9 cellular contexts compared by ENCODE assay signal in the genomic region with DNA sequence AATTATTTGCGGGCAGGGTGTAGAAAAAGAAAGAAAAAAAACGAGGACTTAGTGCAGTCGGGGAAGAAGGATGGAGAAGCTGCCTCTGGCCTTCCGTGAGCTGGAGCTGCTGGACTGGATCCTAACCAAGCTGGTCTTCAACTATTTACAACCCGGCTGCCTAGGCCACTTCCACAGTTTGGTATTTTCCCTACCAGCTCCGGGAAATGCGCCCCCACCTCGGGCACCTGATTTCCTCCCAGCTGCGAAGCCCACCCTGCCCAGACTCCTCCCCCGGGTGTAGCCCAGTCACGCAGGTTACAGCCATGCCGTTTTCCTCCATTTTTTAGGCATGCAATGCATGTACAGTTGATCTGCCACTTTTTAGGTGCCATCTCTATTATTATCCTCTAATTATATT. TPM values are rescaled to one million over a fixed set of nuclear protein-coding genes. Genes with fewer than 3 reads are reported as not detected.
DNase-seq lines count a peak whose midpoint lies in the region; ATAC-seq, FAIRE-seq and TF ChIP-seq lines count a peak whose summit lies in the region.
"Had no signal": no experiment of that assay in that cellular context is flagged by ENCODE, and none has a peak within 500 bp of the region (broad histone marks: within the 10 kb centered on the region; RNA-seq: fewer than 3 reads in every experiment).

No MANE protein-coding gene starts in this region.

- no peak overlapping the region for H3K9ac ChIP-seq in astrocyte (ENCODE audit: low read length)

- H3K4me3 Mint-ChIP-seq in Caco-2 (ENCODE audit: unreplicated experiment) (peak overlapping the region; percentile 59), astrocyte (ENCODE audit: unreplicated experiment) (peak overlapping the region; percentile 16), nephron progenitor cell (peak overlapping the region; percentile 71)

- H3K36me3 Mint-ChIP-seq in Caco-2 (ENCODE audit: insufficient read depth, unreplicated experiment) = no peaks in the 10 kb centered on the region
- H3K36me3 Mint-ChIP-seq in astrocyte (ENCODE audit: low read depth, unreplicated experiment) = no peaks in the 10 kb centered on the region
- no peaks in the 10 kb centered on the region for H3K36me3 Mint-ChIP-seq in nephron progenitor cell (ENCODE audit: low read depth)

- no peaks in the 10 kb centered on the region for H3K27me3 Mint-ChIP-seq in Caco-2 (ENCODE audit: insufficient read depth, unreplicated experiment)
- H3K27me3 Mint-ChIP-seq in astrocyte (ENCODE audit: low read depth, unreplicated experiment) = no peaks in the 10 kb centered on the region
- peaks cover 3% of the 10 kb centered on the region for H3K27me3 Mint-ChIP-seq in nephron progenitor cell (ENCODE audit: low read depth, poor library complexity)

- H3K4me1 Mint-ChIP-seq in Caco-2 (ENCODE audit: low read depth, unreplicated experiment) (no peaks in the 10 kb centered on the region), astrocyte (ENCODE audit: low read depth, unreplicated experiment) (no peaks in the 10 kb centered on the region), nephron progenitor cell (peaks cover 9% of the 10 kb centered on the region)

- CTCF ChIA-PET in Caco-2 (lab: Charles Lee) = no interaction called here

- ATAC-seq in GM21381 (IDR thresholded peaks at IDR 0.05; ENCODE audit: unreplicated experiment) = no peak

- no peaks in the 10 kb centered on the region for H4K20me1 ChIP-seq in astrocyte (ENCODE audit: insufficient read depth, low read length)

- no peak overlapping the region for H3K4me2 ChIP-seq in astrocyte (ENCODE audit: low read length)

- H3K27ac Mint-ChIP-seq in Caco-2 (ENCODE audit: unreplicated experiment) = no peak overlapping the region
- H3K27ac Mint-ChIP-seq in astrocyte (ENCODE audit: unreplicated experiment) = no peak overlapping the region
- no peak overlapping the region for H3K27ac Mint-ChIP-seq in nephron progenitor cell

- H3K9me3 Mint-ChIP-seq in Caco-2 (ENCODE audit: unreplicated experiment) (no peaks in the 10 kb centered on the region), astrocyte (ENCODE audit: unreplicated experiment) (no peaks in the 10 kb centered on the region), nephron progenitor cell (no peaks in the 10 kb centered on the region)

- no peak overlapping the region for H3K27ac ChIP-seq in astrocyte (ENCODE audit: low read depth, low read length)

- FAIRE-seq in astrocyte (lab: Jason Lieb, UNC) = no peak
- FAIRE-seq: islet of Langerhans had no signal

- peak overlapping the region; percentile 23 for H2AFZ ChIP-seq in astrocyte (ENCODE audit: low read depth, low read length)

- H3K4me3 ChIP-seq in Caco-2 (ENCODE audit: low read depth, low read length) (no peak overlapping the region), astrocyte (ENCODE audit: insufficient read depth, low read depth, low read length) (no peak overlapping the region)

- H3K4me1 ChIP-seq in Caco-2 = no peaks in the 10 kb centered on the region
- no peaks in the 10 kb centered on the region for H3K4me1 ChIP-seq in astrocyte (ENCODE audit: insufficient read depth, low read length)

- no peaks in the 10 kb centered on the region for H3K36me3 ChIP-seq in Caco-2 (ENCODE audit: control insufficient read depth, insufficient read depth, low read length)
- no peaks in the 10 kb centered on the region for H3K36me3 ChIP-seq in astrocyte (ENCODE audit: insufficient read depth, low read length)

- intact Hi-C loops in Caco-2 (cut with micrococcal nuclease; ENCODE audit: unreplicated experiment) = no loop called here

- no peaks in the 10 kb centered on the region for H3K27me3 ChIP-seq in Caco-2 (replicated peaks; ENCODE audit: control insufficient read depth, insufficient read depth, low read length)
- H3K27me3 ChIP-seq in astrocyte (ENCODE audit: insufficient read depth, low read length) = no peaks in the 10 kb centered on the region

- DNase-seq in Caco-2 = peak; percentile 10 to 50
- peak; percentile 94 for DNase-seq in NCI-H146 (lab: John Stamatoyannopoulos, UW)
- DNase-seq in astrocyte (ENCODE audit: low read depth) = peak; percentile 34
- peak; percentile 66 for DNase-seq in nephron progenitor cell
- DNase-seq in NCI-H2171 (lab: John Stamatoyannopoulos, UW) = no peak
- no peak for DNase-seq in MV-4-11 (lab: John Stamatoyannopoulos, UW)
- no peak for DNase-seq in cerebellar nuclear complex (lab: John Stamatoyannopoulos, UW)

- TF ChIP-seq CTCF in Caco-2 (IDR thresholded peaks at IDR 0.05; ENCODE audit: insufficient read depth in 1 of 2, low read depth in 1 of 2, low read length in 1 of 2, severe bottlenecking in 1 of 2, unreplicated experiment in 1 of 2) (no peak), astrocyte (IDR thresholded peaks at IDR 0.05; ENCODE audit: insufficient read depth, low read depth, low read length) (no peak), nephron progenitor cell (IDR thresholded peaks at IDR 0.05) (no peak)

- BruUV-seq in Caco-2 (replicated peaks; lab: Mats Ljungman, UMichigan) = no TSS peak

- POLR2A ChIA-PET in Caco-2 (lab: Charles Lee) = no interaction called here

- H3K79me2 ChIP-seq in astrocyte (ENCODE audit: insufficient read depth, low read length) = no peaks in the 10 kb centered on the region

- H3K9me3 ChIP-seq in Caco-2 (no peaks in the 10 kb centered on the region), astrocyte (ENCODE audit: insufficient read depth, low read depth, low read length) (no peaks in the 10 kb centered on the region)

RNA-seq across cellular contexts. Expression of gene THEMIS, which starts 21.2 kb away (rescaled TPM):
- total RNA-seq in Caco-2 (2022) (not detected in 2 replicates), astrocyte (0.07 TPM in 1 of 2 replicates, not detected in the other)

Comparison
In these comparisons a context has a peak if more than half of its experiments do, and no peak if none do; other contexts are left out.
1. DNase-seq: peak in Caco-2 (2 of 2), NCI-H146 (single experiment), astrocyte (single experiment) and nephron progenitor cell (single experiment); none in NCI-H2171 (single experiment), MV-4-11 (single experiment) and cerebellar nuclear complex (0 of 2).
2. H3K4me3 Mint-ChIP-seq: peak in every context shown above with its lines; median percentile 71 in nephron progenitor cell; 59 in Caco-2; 16 in astrocyte.